8 cellular contexts compared by ENCODE assay signal in genomic region chr12:93377543-93378372, GRCh38. TPM values are rescaled to one million over a fixed set of nuclear protein-coding genes. Genes with fewer than 3 reads are reported as not detected.
DNase-seq lines count a peak whose midpoint lies in the region; ATAC-seq and TF ChIP-seq lines count a peak whose summit lies in the region.
"Not testable (repeated sequence)": the region's sequence is repeated elsewhere in the genome, so short reads cannot be mapped to it uniquely, and the experiment has no call there.

NUDT4 (plus strand) TSS chr12:93377925; CDS start chr12:93378323, 398 bp downstream.

- H3K4me3 Mint-ChIP-seq in natural killer cell, result peak within 1 kb of the TSS; percentile 99

- H3K27me3 ChIP-seq in fibroblast of lung (ENCODE audit: control insufficient read depth, insufficient read depth, low read length), result not testable (repeated sequence)

- peak; percentile 85 to 94 (median 87) for ATAC-seq in natural killer cell

- H2AFZ ChIP-seq in fibroblast of lung (ENCODE audit: low read length), result peak within 1 kb of the TSS; percentile 94

- H3K9ac ChIP-seq in fibroblast of lung (ENCODE audit: insufficient read depth, low read length), result peak within 1 kb of the TSS; percentile 70

- H3K36me3 Mint-ChIP-seq in natural killer cell, result not testable (repeated sequence)

- not testable (repeated sequence) for H3K9me3 ChIP-seq in fibroblast of lung (ENCODE audit: control insufficient read depth, insufficient read depth, low read depth, low read length)

- not testable (repeated sequence) for H3K4me1 ChIP-seq in fibroblast of lung (ENCODE audit: control insufficient read depth, extremely low read depth, insufficient read depth, low read length)

- H3K4me3 ChIP-seq in fibroblast of lung (replicated peaks in 1 of 4; ENCODE audit: control extremely low read depth in 1 of 4, insufficient read depth in 1 of 4, low read depth in 3 of 4, low read length in 4 of 4), result peak within 1 kb of the TSS; percentile 83 to 97 (median 94)

- not testable (repeated sequence) for H3K27me3 Mint-ChIP-seq in natural killer cell (ENCODE audit: low read depth in 2 of 2)

- H3K79me2 ChIP-seq in fibroblast of lung (ENCODE audit: control insufficient read depth, insufficient read depth, low read length), result peaks cover 46% of the 10 kb centered on the region

- not testable (repeated sequence) for H3K9me3 Mint-ChIP-seq in natural killer cell

- not testable (repeated sequence) for H3K36me3 ChIP-seq in fibroblast of lung (ENCODE audit: control insufficient read depth, insufficient read depth, low read length)

- H4K20me1 ChIP-seq in fibroblast of lung (ENCODE audit: control insufficient read depth, extremely low read depth, insufficient read depth, low read length), result not testable (repeated sequence)

- H3K27ac Mint-ChIP-seq in natural killer cell, result peak within 1 kb of the TSS; percentile 93 to 98

- CTCF ChIA-PET in RWPE1 (lab: Yijun Ruan, JAX), result interaction anchor here (1.0 kb wide), 1 partner anchor 256 kb away, joined by 4 read pairs; no protein-coding TSS in a partner anchor

- H3K27ac ChIP-seq in RWPE1 (peak within 1 kb of the TSS; percentile 90), fibroblast of lung (ENCODE audit: insufficient read depth, low read length) (peak within 1 kb of the TSS; percentile 78)

- peak within 1 kb of the TSS; percentile 77 for H3K4me2 ChIP-seq in fibroblast of lung (ENCODE audit: extremely low read depth, insufficient read depth, low read length)

- not testable (repeated sequence) for TF ChIP-seq CTCF in RWPE1 (conservative IDR thresholded peaks at IDR 0.05; ENCODE audit: low read depth); fibroblast of lung (conservative IDR thresholded peaks at IDR 0.05 in 1 of 2, IDR thresholded peaks at IDR 0.05 in 1 of 2; ENCODE audit: low read depth in 1 of 2, low read length in 2 of 2); natural killer cell (IDR thresholded peaks at IDR 0.05)

- peak; percentile 97 for DNase-seq in Daoy (ENCODE audit: low read depth)
- DNase-seq in H4 (ENCODE audit: low spot score), result peak; percentile 88
- DNase-seq in LoVo (ENCODE audit: low spot score), result peak; percentile 96
- peak; percentile 99 for DNase-seq in RWPE1 (ENCODE audit: low spot score)
- DNase-seq in activated T-helper 1 cell treated with anti-CD3 and anti-CD28 coated beads, Interleukin-2, amount 50 U/mL, for 16 hours (ENCODE audit: low read depth in 1 of 2, low spot score in 1 of 2), result peak; percentile 94
- DNase-seq in fibroblast of lung (ENCODE audit: low read depth in 2 of 2), result peak; percentile 91 to 95
- peak; percentile 96 for DNase-seq in natural killer cell
- peak; percentile 92 to 98 (median 96) for DNase-seq in stimulated activated naive CD4-positive, alpha-beta T cell (lab: John Stamatoyannopoulos, UW)

- intact Hi-C loops in natural killer cell (cut with micrococcal nuclease), result loop anchor here (1.0 to 5.0 kb wide), 3 partner anchors 65 to 450 kb away; partner anchors contain the start of genes EEA1, MRPL42 and UBE2N

- POLR2A ChIA-PET in RWPE1 (lab: Yijun Ruan, JAX; ENCODE audit: low non-redundant PET), result not testable (repeated sequence)

- H3K4me1 Mint-ChIP-seq in natural killer cell, result peaks cover 33 to 41% of the 10 kb centered on the region in 2 donors

RNA-seq across cellular contexts. Expression of gene NUDT4, which starts in this region (rescaled TPM):
- 45.0 and 50.0 TPM in 2 replicates for total RNA-seq in Daoy (2014; rRNA removed; shearing (Covaris generic))
- total RNA-seq in H4 (2014; rRNA removed; shearing (Covaris generic)), result 22.9 and 24.6 TPM in 2 replicates
- 73.5 and 80.9 TPM in 2 replicates for total RNA-seq in fibroblast of lung
- polyA plus RNA-seq in fibroblast of lung, result 56.6 and 60.3 TPM in 2 replicates
- 37.7 and 41.5 TPM in 2 replicates for polyA plus RNA-seq in fibroblast of lung (2012)
- 5.1 and 7.3 TPM in 2 replicates for polyA minus RNA-seq in fibroblast of lung (ENCODE audit: low replicate concordance)
- total RNA-seq in natural killer cell, result 10 to 100 TPM; 51.6 to 61.5 (median 52.2) TPM

Comparison
In these comparisons a context has a peak if more than half of its experiments do, and no peak if none do; other contexts are left out.
1. Peak in every context shown above with its lines: DNase-seq, ATAC-seq, H3K4me3 ChIP-seq and H3K27ac ChIP-seq.